Comparison of ENCODE assay signal across 22 cellular contexts in the genomic region with DNA sequence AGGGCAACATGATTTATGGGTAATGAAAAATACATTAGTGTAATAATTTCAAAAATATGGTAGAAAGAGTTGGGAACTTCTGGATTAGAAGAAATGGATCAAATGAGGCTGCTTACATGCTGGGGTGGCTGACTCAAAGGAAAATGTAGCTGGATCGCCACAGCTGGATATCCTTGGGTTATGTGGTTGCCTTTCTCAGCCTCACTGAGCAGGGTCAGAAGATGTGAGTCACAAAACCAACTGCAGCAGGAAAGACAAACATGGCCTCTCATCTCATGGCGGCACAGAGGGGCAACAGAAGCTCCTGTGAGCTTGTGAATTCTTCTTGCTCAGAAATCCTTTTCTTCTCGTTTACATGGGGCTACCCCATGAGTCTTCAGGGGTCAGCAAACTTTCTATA.
DNase-seq lines count a peak whose midpoint lies in the region; ATAC-seq, FAIRE-seq and TF ChIP-seq lines count a peak whose summit lies in the region.
"Had no signal": no experiment of that assay in that cellular context is flagged by ENCODE, and none has a peak within 500 bp of the region (broad histone marks: within the 10 kb centered on the region; RNA-seq: fewer than 3 reads in every experiment).

No MANE protein-coding gene starts in this region.

- no peaks in the 10 kb centered on the region for H3K27me3 ChIP-seq in mammary epithelial cell (ENCODE audit: insufficient read depth, low read length)
- peaks cover 2% of the 10 kb centered on the region for H3K27me3 ChIP-seq in astrocyte (ENCODE audit: insufficient read depth, low read length)
- no peaks in the 10 kb centered on the region for H3K27me3 ChIP-seq in PC-9 (ENCODE audit: insufficient read depth, low read depth)
- no peaks in the 10 kb centered on the region for H3K27me3 ChIP-seq in psoas muscle (ENCODE audit: insufficient read depth in 3 of 3, low read length in 2 of 3)
- H3K27me3 ChIP-seq: sigmoid colon, tibial nerve had no signal

- ATAC-seq in psoas muscle: no peak
- ATAC-seq: activated naive CD4-positive, alpha-beta T cell treated with anti-CD3 and anti-CD28 coated beads, Interleukin-2, amount 50 U/mL, for 72 hours had no signal

- H3K27ac ChIP-seq in mammary epithelial cell (ENCODE audit: insufficient read depth, low read depth, low read length): no peak overlapping the region
- no peak overlapping the region for H3K27ac ChIP-seq in astrocyte (ENCODE audit: low read depth, low read length)
- H3K27ac ChIP-seq in PC-9: no peak overlapping the region
- H3K27ac ChIP-seq in psoas muscle: no peak overlapping the region
- H3K27ac ChIP-seq: 22Rv1, sigmoid colon, tibial nerve had no signal

- intact Hi-C loops in mammary epithelial cell (cut with micrococcal nuclease): no loop called here
- intact Hi-C loops in MCF 10A (cut with micrococcal nuclease): no loop called here
- intact Hi-C loops in PC-9 (cut with micrococcal nuclease; ENCODE audit: unreplicated experiment): no loop called here
- intact Hi-C loops in psoas muscle (cut with DNase I): no loop called here

- no peaks in the 10 kb centered on the region for H3K4me1 ChIP-seq in mammary epithelial cell (ENCODE audit: insufficient read depth, low read length)
- peaks cover 10% of the 10 kb centered on the region for H3K4me1 ChIP-seq in astrocyte (ENCODE audit: insufficient read depth, low read length)
- H3K4me1 ChIP-seq in PC-9 (replicated peaks; ENCODE audit: insufficient read depth): no peaks in the 10 kb centered on the region
- peaks cover 11% of the 10 kb centered on the region for H3K4me1 ChIP-seq in psoas muscle

- H3F3A ChIP-seq in PC-9 (ENCODE audit: insufficient read depth, low read depth): no peaks in the 10 kb centered on the region

- in situ Hi-C loops in mammary epithelial cell (cut with MboI; ENCODE audit: low sequenced_read_pairs in 2 of 2): no loop called here

- H3K36me3 Mint-ChIP-seq in MCF 10A (ENCODE audit: insufficient read depth, unreplicated experiment) (no peaks in the 10 kb centered on the region), astrocyte (ENCODE audit: low read depth, unreplicated experiment) (no peaks in the 10 kb centered on the region)
- H3K36me3 Mint-ChIP-seq: activated naive CD4-positive, alpha-beta T cell treated with anti-CD3 and anti-CD28 coated beads, Interleukin-2, amount 50 U/mL, for 72 hours had no signal

- no peaks in the 10 kb centered on the region for H3K36me3 ChIP-seq in mammary epithelial cell (ENCODE audit: insufficient read depth, low read length)
- no peaks in the 10 kb centered on the region for H3K36me3 ChIP-seq in astrocyte (ENCODE audit: insufficient read depth, low read length)
- H3K36me3 ChIP-seq in PC-9 (ENCODE audit: low read depth): no peaks in the 10 kb centered on the region
- H3K36me3 ChIP-seq in psoas muscle (ENCODE audit: insufficient read depth in 1 of 2, low read depth in 1 of 2): no peaks in the 10 kb centered on the region
- H3K36me3 ChIP-seq: sigmoid colon, tibial nerve had no signal

- no peaks in the 10 kb centered on the region for H3K27me3 Mint-ChIP-seq in MCF 10A (ENCODE audit: insufficient read depth, unreplicated experiment)
- no peaks in the 10 kb centered on the region for H3K27me3 Mint-ChIP-seq in astrocyte (ENCODE audit: low read depth, unreplicated experiment)
- H3K27me3 Mint-ChIP-seq: CD4-positive, alpha-beta T cell had no signal

- dilution Hi-C loops in mammary epithelial cell (cut with HindIII; ENCODE audit: low sequenced_read_pairs): no loop called here

- H3K9me3 ChIP-seq in mammary epithelial cell (replicated peaks; ENCODE audit: insufficient read depth, low read length): no peaks in the 10 kb centered on the region
- no peaks in the 10 kb centered on the region for H3K9me3 ChIP-seq in astrocyte (ENCODE audit: insufficient read depth, low read depth, low read length)
- no peaks in the 10 kb centered on the region for H3K9me3 ChIP-seq in PC-9 (ENCODE audit: insufficient read depth, low read depth)
- H3K9me3 ChIP-seq in psoas muscle: no peaks in the 10 kb centered on the region
- H3K9me3 ChIP-seq: sigmoid colon, tibial nerve had no signal

- H3K9ac ChIP-seq in mammary epithelial cell (ENCODE audit: insufficient read depth, low read length) (no peak overlapping the region), astrocyte (ENCODE audit: low read length) (no peak overlapping the region)

- DNase-seq in mammary epithelial cell (peak; percentile 52), MCF 10A (ENCODE audit: unreplicated experiment) (no peak), astrocyte (ENCODE audit: low read depth) (peak; percentile 72), foreskin melanocyte (peak; percentile 20), urothelium cell line (ENCODE audit: low spot score) (peak; percentile 49), PC-9 (no peak), psoas muscle (no peak), SHP77 treated with DMSO at 0.1 percent for 48 hours (lab: John Stamatoyannopoulos, UW) (no peak)
- DNase-seq: activated CD4-positive, CD25-positive, alpha-beta regulatory T cell treated with anti-CD3 and anti-CD28 coated beads, Interleukin-2, amount 50 U/mL, for 72 hours; CD4-positive, alpha-beta T cell; H9; NCI-H1092 treated with DMSO at 0.1 percent for 48 hours; Right ventricle myocardium superior; sigmoid colon; stimulated activated CD4-positive, alpha-beta T cell treated with anti-CD3 and anti-CD28 coated beads, Interleukin-4, amount 100 ng/mL, for 4 hours had no signal

- H3K4me3 Mint-ChIP-seq in MCF 10A (ENCODE audit: unreplicated experiment): no peak overlapping the region
- H3K4me3 Mint-ChIP-seq in astrocyte (ENCODE audit: unreplicated experiment): no peak overlapping the region
- H3K4me3 Mint-ChIP-seq: CD4-positive, alpha-beta T cell; H9 had no signal

- peak overlapping the region; percentile 20 for H2AFZ ChIP-seq in mammary epithelial cell (ENCODE audit: low read depth, low read length)
- H2AFZ ChIP-seq in astrocyte (ENCODE audit: low read depth, low read length): no peak overlapping the region
- H2AFZ ChIP-seq in PC-9: no peak overlapping the region

- H3K4me3 ChIP-seq in mammary epithelial cell (replicated peaks in 1 of 3; ENCODE audit: insufficient read depth in 1 of 3, low read depth in 2 of 3, low read length in 3 of 3) (no peak overlapping the region), astrocyte (ENCODE audit: insufficient read depth, low read depth, low read length) (no peak overlapping the region), PC-9 (no peak overlapping the region), psoas muscle (no peak overlapping the region)
- H3K4me3 ChIP-seq: sigmoid colon, tibial nerve had no signal

- H3K4me2 ChIP-seq in mammary epithelial cell (ENCODE audit: insufficient read depth, low read depth, low read length) (no peak overlapping the region), astrocyte (ENCODE audit: low read length) (peak overlapping the region; percentile 41), PC-9 (no peak overlapping the region)

- whole genome bisulfite sequencing in mammary epithelial cell (ENCODE audit: low coverage, missing lambda C conversion rate): 34% methylated on average over 3 of the region's 3 CpGs
- 59 to 85% (median 62%) methylated on average over 3 of the region's 3 CpGs for WGBS in psoas muscle, 3 donors

- TF ChIP-seq CTCF in mammary epithelial cell (conservative IDR thresholded peaks at IDR 0.05 in 1 of 2, IDR thresholded peaks at IDR 0.05 in 1 of 2; ENCODE audit: extremely low read depth in 1 of 2, insufficient read depth in 1 of 2, low read depth in 1 of 2, low read length in 2 of 2) (no peak), MCF 10A (IDR thresholded peaks at IDR 0.05; ENCODE audit: unreplicated experiment) (no peak), astrocyte (IDR thresholded peaks at IDR 0.05; ENCODE audit: insufficient read depth, low read depth, low read length) (no peak), PC-9 (conservative IDR thresholded peaks at IDR 0.05) (no peak), psoas muscle (IDR thresholded peaks at IDR 0.05) (no peak)

- CTCF ChIA-PET in mammary epithelial cell (lab: Charles Lee; ENCODE audit: low non-redundant PET): no interaction called here
- CTCF ChIA-PET in MCF 10A (lab: Yijun Ruan, JAX): no interaction called here
- CTCF ChIA-PET in PC-9 (lab: Charles Lee): no interaction called here

- H3K9me3 Mint-ChIP-seq in MCF 10A (ENCODE audit: unreplicated experiment) (no peaks in the 10 kb centered on the region), astrocyte (ENCODE audit: unreplicated experiment) (no peaks in the 10 kb centered on the region)
- H3K9me3 Mint-ChIP-seq: CD4-positive, alpha-beta T cell had no signal

- no peaks in the 10 kb centered on the region for H3K79me2 ChIP-seq in mammary epithelial cell (ENCODE audit: insufficient read depth, low read length)
- no peaks in the 10 kb centered on the region for H3K79me2 ChIP-seq in astrocyte (ENCODE audit: insufficient read depth, low read length)
- no peaks in the 10 kb centered on the region for H3K79me2 ChIP-seq in PC-9 (ENCODE audit: low read depth)

- POLR2A ChIA-PET in MCF 10A (lab: Yijun Ruan, JAX): interaction anchor here (0.6 kb wide), 1 partner anchor 65 kb away, joined by 3 read pairs; no protein-coding TSS in a partner anchor
- POLR2A ChIA-PET in PC-9 (lab: Charles Lee; ENCODE audit: unreplicated experiment): no interaction called here

- no peaks in the 10 kb centered on the region for H4K20me1 ChIP-seq in mammary epithelial cell (ENCODE audit: insufficient read depth, low read length)
- no peaks in the 10 kb centered on the region for H4K20me1 ChIP-seq in astrocyte (ENCODE audit: insufficient read depth, low read length)
- no peaks in the 10 kb centered on the region for H4K20me1 ChIP-seq in PC-9 (ENCODE audit: insufficient read depth)

- FAIRE-seq in astrocyte (lab: Jason Lieb, UNC) (no peak), urothelium cell line (lab: Jason Lieb, UNC) (peak; percentile 58)
- FAIRE-seq: endothelial cell of umbilical vein, G401.6, GM12892, islet of Langerhans had no signal

- H3K27ac Mint-ChIP-seq in MCF 10A (ENCODE audit: low read depth, unreplicated experiment) (no peak overlapping the region), astrocyte (ENCODE audit: unreplicated experiment) (peak overlapping the region; percentile 73)
- H3K27ac Mint-ChIP-seq: activated naive CD4-positive, alpha-beta T cell treated with anti-CD3 and anti-CD28 coated beads, Interleukin-2, amount 50 U/mL, for 72 hours; CD4-positive, alpha-beta T cell; H9 had no signal

- peaks cover 5% of the 10 kb centered on the region for H3K4me1 Mint-ChIP-seq in MCF 10A (ENCODE audit: insufficient read depth, unreplicated experiment)
- H3K4me1 Mint-ChIP-seq in astrocyte (ENCODE audit: low read depth, unreplicated experiment): peaks cover 12% of the 10 kb centered on the region

- no peaks in the 10 kb centered on the region for H3K9me2 ChIP-seq in PC-9 (ENCODE audit: insufficient read depth)

- BruUV-seq in mammary epithelial cell (replicated peaks; lab: Mats Ljungman, UMichigan): no TSS peak
- BruUV-seq in MCF 10A (replicated peaks; lab: Mats Ljungman, UMichigan): no TSS peak
- no TSS peak for BruUV-seq in PC-9 (replicated peaks; lab: Mats Ljungman, UMichigan)

Comparison
In these comparisons a context has a peak if more than half of its experiments do, and no peak if none do; other contexts are left out.
1. DNase-seq: peak in mammary epithelial cell (single experiment), astrocyte (single experiment), foreskin melanocyte (single experiment) and urothelium cell line (single experiment); none in MCF 10A (single experiment), PC-9 (0 of 2), psoas muscle (0 of 2) and SHP77 treated with DMSO at 0.1 percent for 48 hours (single experiment).